7 cellular contexts compared by ENCODE assay signal in genomic region chr6:158651981-158652737, GRCh38. TPM values are rescaled to one million over a fixed set of nuclear protein-coding genes. Genes with fewer than 3 reads are reported as not detected.
DNase-seq lines count a peak whose midpoint lies in the region; ATAC-seq and TF ChIP-seq lines count a peak whose summit lies in the region.
"Not testable (repeated sequence)": the region's sequence is repeated elsewhere in the genome, so short reads cannot be mapped to it uniquely, and the experiment has no call there.

No MANE protein-coding gene starts in this region.

- H3K36me3 Mint-ChIP-seq in activated CD4-positive, alpha-beta memory T cell treated with anti-CD3 and anti-CD28 coated beads, Interleukin-2, amount 10 ng/mL, durations not matched to agents 7 days and 5 days (ENCODE audit: low read depth), result peaks cover 57% of the 10 kb centered on the region
- peaks cover 88% of the 10 kb centered on the region for H3K36me3 Mint-ChIP-seq in activated T-helper 17 cell treated with anti-CD3 and anti-CD28 coated beads, Interleukin-2, amount 50 U/mL, for 72 hours (ENCODE audit: low read depth)
- peaks cover 38% of the 10 kb centered on the region for H3K36me3 Mint-ChIP-seq in activated naive CD8-positive, alpha-beta T cell treated with anti-CD3 and anti-CD28 coated beads, Interleukin-2, amount 10 ng/mL, durations not matched to agents 7 days and 5 days
- H3K36me3 Mint-ChIP-seq in natural killer cell treated with Interleukin-12 subunit alpha and Interleukin-12 subunit beta and Interleukin-15 and Interleukin-18, amount 100 ng/mL, for 72 hours, result peaks cover 41% of the 10 kb centered on the region
- peaks cover 72% of the 10 kb centered on the region for H3K36me3 Mint-ChIP-seq in stimulated activated naive CD8-positive, alpha-beta T cell treated with anti-CD3 and anti-CD28 coated beads, Interleukin-15, Interleukin-2, amounts not matched to agents 100 ng/mL and 50 ng/mL, for 24 hours (ENCODE audit: low read depth)

- DNase-seq in Peyer's patch (peak in 2 of 3 donors; percentile 13 to 42), right atrium auricular region (ENCODE audit: low spot score) (peak; percentile 36)
- DNase-seq in activated CD4-positive, alpha-beta memory T cell treated with anti-CD3 and anti-CD28 coated beads, Interleukin-2, amount 10 ng/mL, durations not matched to agents 7 days and 5 days, result peak; percentile 15
- not testable (repeated sequence) for DNase-seq in activated naive CD8-positive, alpha-beta T cell treated with anti-CD3 and anti-CD28 coated beads, Interleukin-2, amount 10 ng/mL, durations not matched to agents 7 days and 5 days; natural killer cell treated with Interleukin-12 subunit alpha and Interleukin-12 subunit beta and Interleukin-15 and Interleukin-18, amount 100 ng/mL, for 72 hours (ENCODE audit: low spot score)

- not testable (repeated sequence) for H3K27me3 Mint-ChIP-seq in activated CD4-positive, alpha-beta memory T cell treated with anti-CD3 and anti-CD28 coated beads, Interleukin-2, amount 10 ng/mL, durations not matched to agents 7 days and 5 days; activated T-helper 17 cell treated with anti-CD3 and anti-CD28 coated beads, Interleukin-2, amount 50 U/mL, for 72 hours; activated naive CD8-positive, alpha-beta T cell treated with anti-CD3 and anti-CD28 coated beads, Interleukin-2, amount 10 ng/mL, durations not matched to agents 7 days and 5 days; natural killer cell treated with Interleukin-12 subunit alpha and Interleukin-12 subunit beta and Interleukin-15 and Interleukin-18, amount 100 ng/mL, for 72 hours; stimulated activated naive CD8-positive, alpha-beta T cell treated with anti-CD3 and anti-CD28 coated beads, Interleukin-15, Interleukin-2, amounts not matched to agents 100 ng/mL and 50 ng/mL, for 24 hours

- H3K4me1 ChIP-seq in Peyer's patch, result peaks cover 0 to 20% (median 10%) of the 10 kb centered on the region in 4 donors
- peaks cover 0 to 42% of the 10 kb centered on the region in 2 donors for H3K4me1 ChIP-seq in right atrium auricular region

- not testable (repeated sequence) for ATAC-seq in activated T-helper 17 cell treated with anti-CD3 and anti-CD28 coated beads, Interleukin-2, amount 50 U/mL, for 72 hours (replicated peaks); activated naive CD8-positive, alpha-beta T cell treated with anti-CD3 and anti-CD28 coated beads, Interleukin-2, amount 10 ng/mL, durations not matched to agents 7 days and 5 days (ENCODE audit: low read depth); natural killer cell treated with Interleukin-12 subunit alpha and Interleukin-12 subunit beta and Interleukin-15 and Interleukin-18, amount 100 ng/mL, for 72 hours

- H3K4me3 Mint-ChIP-seq in activated CD4-positive, alpha-beta memory T cell treated with anti-CD3 and anti-CD28 coated beads, Interleukin-2, amount 10 ng/mL, durations not matched to agents 7 days and 5 days, result peak overlapping the region; percentile 75
- H3K4me3 Mint-ChIP-seq in activated T-helper 17 cell treated with anti-CD3 and anti-CD28 coated beads, Interleukin-2, amount 50 U/mL, for 72 hours, result peak overlapping the region; percentile 83
- H3K4me3 Mint-ChIP-seq in activated naive CD8-positive, alpha-beta T cell treated with anti-CD3 and anti-CD28 coated beads, Interleukin-2, amount 10 ng/mL, durations not matched to agents 7 days and 5 days, result peak overlapping the region; percentile 84
- H3K4me3 Mint-ChIP-seq in natural killer cell treated with Interleukin-12 subunit alpha and Interleukin-12 subunit beta and Interleukin-15 and Interleukin-18, amount 100 ng/mL, for 72 hours, result peak overlapping the region; percentile 85
- peak overlapping the region; percentile 91 for H3K4me3 Mint-ChIP-seq in stimulated activated naive CD8-positive, alpha-beta T cell treated with anti-CD3 and anti-CD28 coated beads, Interleukin-15, Interleukin-2, amounts not matched to agents 100 ng/mL and 50 ng/mL, for 24 hours

- CTCF ChIA-PET in activated CD4-positive, alpha-beta memory T cell treated with anti-CD3 and anti-CD28 coated beads, Interleukin-2, amount 10 ng/mL, durations not matched to agents 7 days and 5 days (lab: Charles Lee), result interaction anchor here (0.6 to 2.3 kb wide), 5 partner anchors 8 to 453 kb away, joined by 3 to 14 read pairs (median 3); partner anchors contain the start of gene DYNLT1

- H3K4me3 ChIP-seq in Peyer's patch, result peak overlapping the region in 1 of 4 donors; percentile 7
- not testable (repeated sequence) for H3K4me3 ChIP-seq in right atrium auricular region

- not testable (repeated sequence) for H3K27me3 ChIP-seq in Peyer's patch, right atrium auricular region

- peak overlapping the region; percentile 72 to 80 (median 78) for H3K27ac ChIP-seq in Peyer's patch
- not testable (repeated sequence) for H3K27ac ChIP-seq in right atrium auricular region

- not testable (repeated sequence) for H3K36me3 ChIP-seq in Peyer's patch, right atrium auricular region

- POLR2A ChIA-PET in activated CD4-positive, alpha-beta memory T cell treated with anti-CD3 and anti-CD28 coated beads, Interleukin-2, amount 10 ng/mL, durations not matched to agents 7 days and 5 days (lab: Charles Lee), result interaction anchor here (1.0 to 9.9 kb wide), 9 partner anchors 8 to 393 kb away, joined by 3 to 192 read pairs (median 5); partner anchors contain the start of genes DYNLT1 and TAGAP
- POLR2A ChIA-PET in activated naive CD8-positive, alpha-beta T cell treated with anti-CD3 and anti-CD28 coated beads, Interleukin-2, amount 10 ng/mL, durations not matched to agents 7 days and 5 days (lab: Charles Lee), result interaction anchor here (0.6 to 4.3 kb wide), 4 partner anchors 8 to 391 kb away, joined by 3 to 62 read pairs (median 6); partner anchors contain the start of gene DYNLT1

- H3K9me3 ChIP-seq in Peyer's patch, right atrium auricular region: not testable (repeated sequence)

- H3K27ac Mint-ChIP-seq in activated CD4-positive, alpha-beta memory T cell treated with anti-CD3 and anti-CD28 coated beads, Interleukin-2, amount 10 ng/mL, durations not matched to agents 7 days and 5 days, result peak overlapping the region; percentile 98
- H3K27ac Mint-ChIP-seq in activated T-helper 17 cell treated with anti-CD3 and anti-CD28 coated beads, Interleukin-2, amount 50 U/mL, for 72 hours, result peak overlapping the region; percentile 97
- H3K27ac Mint-ChIP-seq in activated naive CD8-positive, alpha-beta T cell treated with anti-CD3 and anti-CD28 coated beads, Interleukin-2, amount 10 ng/mL, durations not matched to agents 7 days and 5 days, result peak overlapping the region; percentile 98
- peak overlapping the region; percentile 93 to 98 for H3K27ac Mint-ChIP-seq in natural killer cell treated with Interleukin-12 subunit alpha and Interleukin-12 subunit beta and Interleukin-15 and Interleukin-18, amount 100 ng/mL, for 72 hours
- peak overlapping the region; percentile 99 for H3K27ac Mint-ChIP-seq in stimulated activated naive CD8-positive, alpha-beta T cell treated with anti-CD3 and anti-CD28 coated beads, Interleukin-15, Interleukin-2, amounts not matched to agents 100 ng/mL and 50 ng/mL, for 24 hours

- not testable (repeated sequence) for TF ChIP-seq CTCF in Peyer's patch (IDR thresholded peaks at IDR 0.05); right atrium auricular region (IDR thresholded peaks at IDR 0.05)

- H3K9me3 Mint-ChIP-seq in activated CD4-positive, alpha-beta memory T cell treated with anti-CD3 and anti-CD28 coated beads, Interleukin-2, amount 10 ng/mL, durations not matched to agents 7 days and 5 days; activated T-helper 17 cell treated with anti-CD3 and anti-CD28 coated beads, Interleukin-2, amount 50 U/mL, for 72 hours; activated naive CD8-positive, alpha-beta T cell treated with anti-CD3 and anti-CD28 coated beads, Interleukin-2, amount 10 ng/mL, durations not matched to agents 7 days and 5 days; natural killer cell treated with Interleukin-12 subunit alpha and Interleukin-12 subunit beta and Interleukin-15 and Interleukin-18, amount 100 ng/mL, for 72 hours; stimulated activated naive CD8-positive, alpha-beta T cell treated with anti-CD3 and anti-CD28 coated beads, Interleukin-15, Interleukin-2, amounts not matched to agents 100 ng/mL and 50 ng/mL, for 24 hours: not testable (repeated sequence)

- H3K4me1 Mint-ChIP-seq in activated CD4-positive, alpha-beta memory T cell treated with anti-CD3 and anti-CD28 coated beads, Interleukin-2, amount 10 ng/mL, durations not matched to agents 7 days and 5 days, result peaks cover 76% of the 10 kb centered on the region
- H3K4me1 Mint-ChIP-seq in activated T-helper 17 cell treated with anti-CD3 and anti-CD28 coated beads, Interleukin-2, amount 50 U/mL, for 72 hours, result peaks cover 43% of the 10 kb centered on the region
- peaks cover 64% of the 10 kb centered on the region for H3K4me1 Mint-ChIP-seq in activated naive CD8-positive, alpha-beta T cell treated with anti-CD3 and anti-CD28 coated beads, Interleukin-2, amount 10 ng/mL, durations not matched to agents 7 days and 5 days
- H3K4me1 Mint-ChIP-seq in natural killer cell treated with Interleukin-12 subunit alpha and Interleukin-12 subunit beta and Interleukin-15 and Interleukin-18, amount 100 ng/mL, for 72 hours (ENCODE audit: low read depth in 2 of 2), result peaks cover 71 to 76% of the 10 kb centered on the region in 2 donors
- H3K4me1 Mint-ChIP-seq in stimulated activated naive CD8-positive, alpha-beta T cell treated with anti-CD3 and anti-CD28 coated beads, Interleukin-15, Interleukin-2, amounts not matched to agents 100 ng/mL and 50 ng/mL, for 24 hours (ENCODE audit: low read depth), result peaks cover 86% of the 10 kb centered on the region

- TF ChIP-seq POLR2A in Peyer's patch (IDR thresholded peaks at IDR 0.05), result not testable (repeated sequence)

RNA-seq across cellular contexts. Expression of gene SYTL3, which starts 2.3 kb away (rescaled TPM):
- total RNA-seq in Peyer's patch (10 to 100 TPM in 3 of 4 donors, 1 to 10 TPM in 1; 4.8 to 23.1 (median 11.3) TPM), right atrium auricular region (1 to 10 TPM; 4.2 to 5.6 TPM)
- 100 to 1,000 TPM; 133 to 135 TPM for total RNA-seq in activated CD4-positive, alpha-beta memory T cell treated with anti-CD3 and anti-CD28 coated beads, Interleukin-2, amount 10 ng/mL, durations not matched to agents 7 days and 5 days
- 100 to 1,000 TPM; 118 to 331 TPM for total RNA-seq in activated T-helper 17 cell treated with anti-CD3 and anti-CD28 coated beads, Interleukin-2, amount 50 U/mL, for 72 hours
- 10 to 100 TPM; 65.3 to 71.7 TPM for total RNA-seq in activated naive CD8-positive, alpha-beta T cell treated with anti-CD3 and anti-CD28 coated beads, Interleukin-2, amount 10 ng/mL, durations not matched to agents 7 days and 5 days
- total RNA-seq in natural killer cell treated with Interleukin-12 subunit alpha and Interleukin-12 subunit beta and Interleukin-15 and Interleukin-18, amount 100 ng/mL, for 72 hours, result 100 to 1,000 TPM; 199 to 246 TPM

RNA-seq across cellular contexts. Expression of gene DYNLT1, which starts 7.6 kb away (rescaled TPM):
- total RNA-seq in Peyer's patch (100 to 1,000 TPM in 3 of 4 donors, 10 to 100 TPM in 1; 93.8 to 190 (median 146) TPM), right atrium auricular region (10 to 100 TPM; 57.3 to 91.5 TPM)
- 100 to 1,000 TPM; 130 to 133 TPM for total RNA-seq in activated CD4-positive, alpha-beta memory T cell treated with anti-CD3 and anti-CD28 coated beads, Interleukin-2, amount 10 ng/mL, durations not matched to agents 7 days and 5 days
- 10 to 100 TPM; 82.3 to 89.8 TPM for total RNA-seq in activated T-helper 17 cell treated with anti-CD3 and anti-CD28 coated beads, Interleukin-2, amount 50 U/mL, for 72 hours
- total RNA-seq in activated naive CD8-positive, alpha-beta T cell treated with anti-CD3 and anti-CD28 coated beads, Interleukin-2, amount 10 ng/mL, durations not matched to agents 7 days and 5 days, result 100 to 1,000 TPM in 1 of 2 experiments, 10 to 100 TPM in 1; 99.9 to 102 TPM
- total RNA-seq in natural killer cell treated with Interleukin-12 subunit alpha and Interleukin-12 subunit beta and Interleukin-15 and Interleukin-18, amount 100 ng/mL, for 72 hours, result 100 to 1,000 TPM; 117 to 157 TPM
